In genomic region chr9:101764455-101764854, GRCh38 we compare ENCODE assay signal across 38 cellular contexts. TPM values are rescaled to one million over a fixed set of nuclear protein-coding genes. Genes with fewer than 3 reads are reported as not detected.
"Had no signal": no experiment of that assay in that cellular context is flagged by ENCODE, and none has a peak within 500 bp of the region (broad histone marks: within the 10 kb centered on the region; RNA-seq: fewer than 3 reads in every experiment).

No MANE protein-coding gene starts in this region.

- FAIRE-seq: TTC549 had no signal

- H3K27ac ChIP-seq: adrenal gland, body of pancreas, brain microvascular endothelial cell, breast epithelium, VCaP had no signal

- H3K27me3 ChIP-seq: adrenal gland, body of pancreas, brain microvascular endothelial cell, breast epithelium had no signal

- DNase-seq: activated B cell treated with CpG ODN at 0.5 μM for 24 hours; activated CD4-positive, alpha-beta memory T cell treated with anti-CD3 and anti-CD28 coated beads for 36 hours; activated CD4-positive, alpha-beta T cell treated with anti-CD3 and anti-CD28 coated beads for 4 hours; activated CD4-positive, alpha-beta T cell treated with anti-CD3 and anti-CD28 coated beads, Interleukin-2, amount 10 ng/mL, durations not matched to agents 24 days and 14 days; activated CD4-positive, alpha-beta T cell treated with anti-CD3 and anti-CD28 coated beads, Interleukin-2, amount 50 U/mL, for 1 hour; activated CD4-positive, alpha-beta T cell treated with anti-CD3 and anti-CD28 coated beads, Interleukin-2, amount 50 U/mL, for 4 hours; activated CD4-positive, CD25-positive, alpha-beta regulatory T cell treated with anti-CD3 and anti-CD28 coated beads, Interleukin-2, amount 50 U/mL, for 72 hours; activated CD8-positive, alpha-beta memory T cell treated with anti-CD3 and anti-CD28 coated beads, Interleukin-2, amount 50 U/mL, for 4 hours; activated CD8-positive, alpha-beta T cell treated with anti-CD3 and anti-CD28 coated beads for 36 hours; activated effector memory CD4-positive, alpha-beta T cell treated with anti-CD3 and anti-CD28 coated beads, Interleukin-2, amount 50 U/mL, for 16 hours; activated gamma-delta T cell treated with Interleukin-2 at 50 U/mL for 16 hours; activated naive CD4-positive, alpha-beta T cell; activated naive CD4-positive, alpha-beta T cell treated with anti-CD3 and anti-CD28 coated beads for 36 hours; activated naive CD4-positive, alpha-beta T cell treated with anti-CD3 and anti-CD28 coated beads, Interleukin-2, amount 50 U/mL, for 16 hours; activated naive CD8-positive, alpha-beta T cell treated with anti-CD3 and anti-CD28 coated beads for 36 hours; activated T-cell treated with anti-CD3 and anti-CD28 coated beads for 4 hours; activated T-cell treated with anti-CD3 and anti-CD28 coated beads, Interleukin-2, amount 50 U/mL, for 1 hour; activated T-cell treated with anti-CD3 and anti-CD28 coated beads, Interleukin-2, amount 50 U/mL, for 4 hours; activated T-cell treated with anti-CD3 and anti-CD28 coated beads, Interleukin-2, amount 50 U/mL, for 72 hours; adrenal gland; amniotic stem cell; aorta; body of pancreas; brain microvascular endothelial cell; central memory CD4-positive, alpha-beta T cell; T-helper 1 cell; T-helper 2 cell; T-helper 9 cell had no signal

- H3K36me3 ChIP-seq: adrenal gland, brain microvascular endothelial cell, breast epithelium had no signal

- H3K4me3 ChIP-seq: adrenal gland, body of pancreas, breast epithelium had no signal

- ATAC-seq: activated CD8-positive, alpha-beta T cell treated with anti-CD3 and anti-CD28 coated beads for 36 hours; activated naive CD4-positive, alpha-beta T cell treated with anti-CD3 and anti-CD28 coated beads, Interleukin-2, amount 50 U/mL, for 72 hours; activated T-cell treated with anti-CD3 and anti-CD28 coated beads, Interleukin-2, amount 50 U/mL, for 4 hours; activated T-cell treated with anti-CD3 and anti-CD28 coated beads, Interleukin-2, amount 50 U/mL, for 72 hours; activated T-helper 17 cell treated with anti-CD3 and anti-CD28 coated beads, Interleukin-2, amount 50 U/mL, for 72 hours; body of pancreas had no signal

- H3K4me1 Mint-ChIP-seq: activated B cell treated with CpG ODN at 0.5 μM for 24 hours; activated CD4-positive, alpha-beta T cell treated with anti-CD3 and anti-CD28 coated beads, Interleukin-2, amount 10 ng/mL, durations not matched to agents 24 days and 14 days; activated naive CD8-positive, alpha-beta T cell treated with anti-CD3 and anti-CD28 coated beads for 36 hours; activated T-helper 17 cell treated with anti-CD3 and anti-CD28 coated beads, Interleukin-2, amount 50 U/mL, for 72 hours had no signal

- H3K4me3 Mint-ChIP-seq: activated B cell treated with CpG ODN at 0.5 μM for 24 hours; activated CD4-positive, alpha-beta memory T cell treated with anti-CD3 and anti-CD28 coated beads for 36 hours; activated CD4-positive, alpha-beta T cell treated with anti-CD3 and anti-CD28 coated beads, Interleukin-2, amount 10 ng/mL, durations not matched to agents 24 days and 14 days; activated CD8-positive, alpha-beta T cell treated with anti-CD3 and anti-CD28 coated beads for 36 hours; activated naive CD4-positive, alpha-beta T cell treated with anti-CD3 and anti-CD28 coated beads for 36 hours; activated naive CD8-positive, alpha-beta T cell treated with anti-CD3 and anti-CD28 coated beads for 36 hours; activated T-cell treated with anti-CD3 and anti-CD28 coated beads, Interleukin-2, amount 50 U/mL, for 4 hours; activated T-cell treated with anti-CD3 and anti-CD28 coated beads, Interleukin-2, amount 50 U/mL, for 72 hours; activated T-helper 1 cell treated with anti-CD3 and anti-CD28 coated beads, Interleukin-12 subunit alpha, Interleukin-12 subunit beta, Interleukin-2, Interleukin-4 antibody, amounts not matched to agents 30 ng/mL and 10 ng/mL and 1 ng/mL, durations not matched to agents 14 hours and 24 hours and 36 hours; activated T-helper 17 cell treated with anti-CD3 and anti-CD28 coated beads, Interleukin-2, amount 50 U/mL, for 72 hours; T-helper 1 cell treated with Interleukin-12 subunit alpha and Interleukin-12 subunit beta and Interleukin-4 antibody, amounts not matched to agents 30 μg/mL and 1 μg/mL, for 36 hours; T-helper 2 cell treated with Interferon-gamma antibody and Interleukin-4, amounts not matched to agents 5 μg/mL and 100 μg/mL, for 36 hours had no signal

- H3K9me3 ChIP-seq: adrenal gland, body of pancreas, breast epithelium had no signal

- H3K9me3 Mint-ChIP-seq: activated B cell treated with CpG ODN at 0.5 μM for 24 hours; activated CD4-positive, alpha-beta memory T cell treated with anti-CD3 and anti-CD28 coated beads for 36 hours; activated CD4-positive, alpha-beta T cell treated with anti-CD3 and anti-CD28 coated beads, Interleukin-2, amount 10 ng/mL, durations not matched to agents 24 days and 14 days; activated CD8-positive, alpha-beta T cell treated with anti-CD3 and anti-CD28 coated beads for 36 hours; activated naive CD4-positive, alpha-beta T cell treated with anti-CD3 and anti-CD28 coated beads for 36 hours; activated naive CD4-positive, alpha-beta T cell treated with anti-CD3 and anti-CD28 coated beads, Interleukin-2, amount 50 U/mL, for 72 hours; activated naive CD8-positive, alpha-beta T cell treated with anti-CD3 and anti-CD28 coated beads for 36 hours; activated T-cell treated with anti-CD3 and anti-CD28 coated beads, Interleukin-2, amount 50 U/mL, for 72 hours; activated T-helper 1 cell treated with anti-CD3 and anti-CD28 coated beads, Interleukin-12 subunit alpha, Interleukin-12 subunit beta, Interleukin-2, Interleukin-4 antibody, amounts not matched to agents 30 ng/mL and 10 ng/mL and 1 ng/mL, durations not matched to agents 14 hours and 24 hours and 36 hours; T-helper 1 cell treated with Interleukin-12 subunit alpha and Interleukin-12 subunit beta and Interleukin-4 antibody, amounts not matched to agents 30 μg/mL and 1 μg/mL, for 36 hours; T-helper 2 cell treated with Interferon-gamma antibody and Interleukin-4, amounts not matched to agents 5 μg/mL and 100 μg/mL, for 36 hours had no signal

- H3K27me3 Mint-ChIP-seq: activated CD4-positive, alpha-beta T cell treated with anti-CD3 and anti-CD28 coated beads, Interleukin-2, amount 10 ng/mL, durations not matched to agents 24 days and 14 days; activated CD8-positive, alpha-beta T cell treated with anti-CD3 and anti-CD28 coated beads for 36 hours had no signal

- H3K27ac Mint-ChIP-seq: activated B cell treated with CpG ODN at 0.5 μM for 24 hours; activated CD4-positive, alpha-beta memory T cell treated with anti-CD3 and anti-CD28 coated beads for 36 hours; activated CD4-positive, alpha-beta T cell treated with anti-CD3 and anti-CD28 coated beads, Interleukin-2, amount 10 ng/mL, durations not matched to agents 24 days and 14 days; activated CD8-positive, alpha-beta T cell treated with anti-CD3 and anti-CD28 coated beads for 36 hours; activated naive CD4-positive, alpha-beta T cell treated with anti-CD3 and anti-CD28 coated beads for 36 hours; activated naive CD4-positive, alpha-beta T cell treated with anti-CD3 and anti-CD28 coated beads, Interleukin-2, amount 50 U/mL, for 72 hours; activated naive CD8-positive, alpha-beta T cell treated with anti-CD3 and anti-CD28 coated beads for 36 hours; activated T-cell treated with anti-CD3 and anti-CD28 coated beads, Interleukin-2, amount 50 U/mL, for 72 hours; activated T-helper 1 cell treated with anti-CD3 and anti-CD28 coated beads, Interleukin-12 subunit alpha, Interleukin-12 subunit beta, Interleukin-2, Interleukin-4 antibody, amounts not matched to agents 30 ng/mL and 10 ng/mL and 1 ng/mL, durations not matched to agents 14 hours and 24 hours and 36 hours; activated T-helper 17 cell treated with anti-CD3 and anti-CD28 coated beads, Interleukin-2, amount 50 U/mL, for 72 hours; T-helper 1 cell treated with Interleukin-12 subunit alpha and Interleukin-12 subunit beta and Interleukin-4 antibody, amounts not matched to agents 30 μg/mL and 1 μg/mL, for 36 hours; T-helper 2 cell treated with Interferon-gamma antibody and Interleukin-4, amounts not matched to agents 5 μg/mL and 100 μg/mL, for 36 hours had no signal

- H3K4me1 ChIP-seq: adrenal gland, body of pancreas, breast epithelium had no signal

- H3K36me3 Mint-ChIP-seq: activated CD4-positive, alpha-beta memory T cell treated with anti-CD3 and anti-CD28 coated beads for 36 hours; activated naive CD4-positive, alpha-beta T cell treated with anti-CD3 and anti-CD28 coated beads, Interleukin-2, amount 50 U/mL, for 72 hours; activated naive CD8-positive, alpha-beta T cell treated with anti-CD3 and anti-CD28 coated beads for 36 hours had no signal

RNA-seq across cellular contexts. Expression of gene GRIN3A, which starts 26.0 kb away (rescaled TPM):
- total RNA-seq: activated B cell treated with CpG ODN at 0.5 μM for 24 hours; activated CD4-positive, alpha-beta memory T cell treated with anti-CD3 and anti-CD28 coated beads for 36 hours; activated CD4-positive, alpha-beta T cell treated with anti-CD3 and anti-CD28 coated beads, Interleukin-2, amount 10 ng/mL, durations not matched to agents 24 days and 14 days; activated CD8-positive, alpha-beta memory T cell treated with anti-CD3 and anti-CD28 coated beads for 36 hours; activated CD8-positive, alpha-beta T cell treated with anti-CD3 and anti-CD28 coated beads for 36 hours; activated naive CD4-positive, alpha-beta T cell treated with anti-CD3 and anti-CD28 coated beads for 36 hours; activated naive CD8-positive, alpha-beta T cell treated with anti-CD3 and anti-CD28 coated beads for 36 hours; activated T-cell treated with anti-CD3 and anti-CD28 coated beads, Interleukin-2, amount 50 U/mL, for 4 hours; activated T-cell treated with anti-CD3 and anti-CD28 coated beads, Interleukin-2, amount 50 U/mL, for 72 hours; activated T-helper 1 cell treated with anti-CD3 and anti-CD28 coated beads, Interleukin-12 subunit alpha, Interleukin-12 subunit beta, Interleukin-2, Interleukin-4 antibody, amounts not matched to agents 30 ng/mL and 10 ng/mL and 1 ng/mL, durations not matched to agents 14 hours and 24 hours and 36 hours; activated T-helper 17 cell treated with anti-CD3 and anti-CD28 coated beads, Interleukin-2, amount 50 U/mL, for 72 hours; astrocyte had no signal
